Comparison of ENCODE assay signal across 20 cellular contexts in the genomic region with DNA sequence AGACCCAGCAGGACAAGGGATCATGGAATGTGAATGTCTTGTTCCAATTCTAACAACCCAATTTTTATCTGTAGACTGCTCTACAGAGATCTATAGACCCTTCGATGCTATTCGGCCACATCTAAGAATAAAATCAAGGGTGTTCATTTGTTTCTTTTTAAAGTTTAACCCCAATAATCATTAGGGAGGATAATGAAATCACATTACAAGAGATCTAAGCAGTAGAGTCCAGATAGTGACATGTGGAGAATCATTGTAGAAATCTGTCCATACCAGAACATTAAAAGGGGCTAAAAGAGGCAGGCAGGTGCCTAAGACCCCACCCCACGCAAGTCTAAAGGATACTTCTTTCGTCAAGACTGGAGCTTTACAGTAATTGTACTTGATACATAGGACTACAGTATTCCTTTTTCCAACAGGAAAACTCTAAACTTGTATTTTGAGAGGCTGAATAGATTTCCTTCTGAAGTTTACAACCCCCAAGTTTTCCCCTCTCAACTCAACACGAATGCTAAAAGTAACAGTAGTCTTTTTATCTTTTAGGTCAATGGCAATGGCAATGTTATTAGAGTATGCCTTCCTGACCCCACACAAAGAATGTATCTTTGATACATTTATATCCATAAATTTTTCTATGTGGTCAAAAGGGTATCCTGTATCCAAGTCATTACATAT.
DNase-seq lines count a peak whose midpoint lies in the region; ATAC-seq and TF ChIP-seq lines count a peak whose summit lies in the region.
"Had no signal": no experiment of that assay in that cellular context is flagged by ENCODE, and none has a peak within 500 bp of the region (broad histone marks: within the 10 kb centered on the region; RNA-seq: fewer than 3 reads in every experiment).

No MANE protein-coding gene starts in this region.

- TF ChIP-seq POLR2A in transverse colon (IDR thresholded peaks at IDR 0.05) = no peak

- H3K27ac ChIP-seq in coronary artery (peak overlapping the region; percentile 72 to 86), transverse colon (peak overlapping the region; percentile 77 to 83 (median 78))
- H3K27ac ChIP-seq: 22Rv1, neutrophil, VCaP had no signal

- peaks cover 14% of the 10 kb centered on the region for H3K27me3 Mint-ChIP-seq in activated T-cell treated with anti-CD3 and anti-CD28 coated beads, Interleukin-2, amount 50 U/mL, for 72 hours (ENCODE audit: low read depth)
- H3K27me3 Mint-ChIP-seq in osteocyte (ENCODE audit: unreplicated experiment) = no peaks in the 10 kb centered on the region
- H3K27me3 Mint-ChIP-seq: T-cell had no signal

- H3K9me3 ChIP-seq in transverse colon = no peaks in the 10 kb centered on the region
- H3K9me3 ChIP-seq: neutrophil had no signal

- no peak for TF ChIP-seq CTCF in coronary artery (IDR thresholded peaks at IDR 0.05)
- TF ChIP-seq CTCF in osteocyte (IDR thresholded peaks at IDR 0.05) = no peak
- no peak for TF ChIP-seq CTCF in transverse colon (IDR thresholded peaks at IDR 0.05)

- in situ Hi-C loops in transverse colon (cut with MboI; ENCODE audit: low pct_ligation_motif_present in 1 of 4, low pct_unique_long_range_greater_than_20kb in 1 of 4, low sequenced_read_pairs in 3 of 4) = loop anchor here (25.0 kb wide), 4 partner anchors 167 to 1158 kb away; a partner anchor contains a TSS

- peaks cover 12% of the 10 kb centered on the region for H3K4me1 Mint-ChIP-seq in activated T-cell treated with anti-CD3 and anti-CD28 coated beads, Interleukin-2, amount 50 U/mL, for 72 hours (ENCODE audit: low read depth)
- H3K4me1 Mint-ChIP-seq in osteocyte (ENCODE audit: unreplicated experiment) = peaks cover 70% of the 10 kb centered on the region
- H3K4me1 Mint-ChIP-seq: CD8-positive, alpha-beta memory T cell; T-cell had no signal

- H3K4me3 ChIP-seq in coronary artery = peak overlapping the region; percentile 62
- no peak overlapping the region for H3K4me3 ChIP-seq in transverse colon

- no peak for ATAC-seq in activated T-cell treated with anti-CD3 and anti-CD28 coated beads, Interleukin-2, amount 50 U/mL, for 72 hours (replicated peaks in 1 of 2)
- no peak for ATAC-seq in GM18909 (IDR thresholded peaks at IDR 0.05; ENCODE audit: poor library complexity, unreplicated experiment)
- ATAC-seq: T-cell had no signal

- no peak for TF ChIP-seq EP300 in transverse colon (IDR thresholded peaks at IDR 0.05; ENCODE audit: low read depth)

- WGBS in transverse colon (ENCODE audit: low coverage in 1 of 2), 2 donors = 86 to 88% methylated on average over 5 of the region's 5 CpGs

- no peak for DNase-seq in activated T-cell treated with anti-CD3 and anti-CD28 coated beads, Interleukin-2, amount 50 U/mL, for 72 hours
- no peak for DNase-seq in activated T-cell treated with anti-CD3 and anti-CD28 coated beads for 4 hours
- no peak for DNase-seq in coronary artery (ENCODE audit: low spot score)
- no peak for DNase-seq in osteocyte (ENCODE audit: extremely low spot score, unreplicated experiment)
- no peak for DNase-seq in transverse colon
- DNase-seq in NCI-H2107 treated with DMSO at 0.1 percent for 48 hours (lab: John Stamatoyannopoulos, UW; ENCODE audit: unreplicated experiment) = no peak
- no peak for DNase-seq in NCI-H226
- DNase-seq: activated CD8-positive, alpha-beta memory T cell treated with anti-CD3 and anti-CD28 coated beads for 24 hours; activated gamma-delta T cell treated with Interleukin-2 at 50 U/mL for 16 hours; CD8-positive, alpha-beta memory T cell; EL; foreskin fibroblast; mesendoderm; NCI-H1436 treated with DMSO at 0.1 percent for 48 hours; stimulated activated naive CD4-positive, alpha-beta T cell treated with Interleukin-2 at 50 U/mL for 16 hours; T-cell had no signal

- peak overlapping the region; percentile 33 for H3K27ac Mint-ChIP-seq in activated T-cell treated with anti-CD3 and anti-CD28 coated beads, Interleukin-2, amount 50 U/mL, for 72 hours
- H3K27ac Mint-ChIP-seq in osteocyte (ENCODE audit: unreplicated experiment) = peak overlapping the region; percentile 97
- H3K27ac Mint-ChIP-seq: CD8-positive, alpha-beta memory T cell; T-cell had no signal

- intact Hi-C loops in transverse colon (cut with DNase I; ENCODE audit: low total_unique reads) = loop anchor here (10.0 kb wide), 1 partner anchor 79 kb away; no protein-coding TSS in a partner anchor

- H3K9me3 Mint-ChIP-seq in activated T-cell treated with anti-CD3 and anti-CD28 coated beads, Interleukin-2, amount 50 U/mL, for 72 hours = no peaks in the 10 kb centered on the region
- no peaks in the 10 kb centered on the region for H3K9me3 Mint-ChIP-seq in osteocyte (ENCODE audit: unreplicated experiment)
- H3K9me3 Mint-ChIP-seq: T-cell had no signal

- no peaks in the 10 kb centered on the region for H3K36me3 ChIP-seq in transverse colon
- H3K36me3 ChIP-seq: neutrophil had no signal

- no peak overlapping the region for H3K4me3 Mint-ChIP-seq in activated T-cell treated with anti-CD3 and anti-CD28 coated beads, Interleukin-2, amount 50 U/mL, for 72 hours
- H3K4me3 Mint-ChIP-seq in osteocyte (ENCODE audit: unreplicated experiment) = no peak overlapping the region
- H3K4me3 Mint-ChIP-seq: CD8-positive, alpha-beta memory T cell; T-cell had no signal

- H3K27me3 ChIP-seq in transverse colon = no peaks in the 10 kb centered on the region

- no peaks in the 10 kb centered on the region for H3K36me3 Mint-ChIP-seq in activated T-cell treated with anti-CD3 and anti-CD28 coated beads, Interleukin-2, amount 50 U/mL, for 72 hours (ENCODE audit: insufficient read depth in 2 of 2)
- H3K36me3 Mint-ChIP-seq in osteocyte (ENCODE audit: unreplicated experiment) = no peaks in the 10 kb centered on the region
- H3K36me3 Mint-ChIP-seq: CD8-positive, alpha-beta memory T cell; T-cell had no signal

- peaks cover 0 to 21% (median 3%) of the 10 kb centered on the region in 4 donors for H3K4me1 ChIP-seq in transverse colon
